Comparison of ENCODE assay signal across 10 cellular contexts in genomic region chr18:72181241-72181764, GRCh38.
DNase-seq lines count a peak whose midpoint lies in the region; ATAC-seq and TF ChIP-seq lines count a peak whose summit lies in the region.
"Had no signal": no experiment of that assay in that cellular context is flagged by ENCODE, and none has a peak within 500 bp of the region (broad histone marks: within the 10 kb centered on the region; RNA-seq: fewer than 3 reads in every experiment).

No MANE protein-coding gene starts in this region.

- no peak overlapping the region for H3K18ac ChIP-seq in trophoblast cell (ENCODE audit: low read length)

- H3K79me2 ChIP-seq in trophoblast cell (ENCODE audit: control insufficient read depth, insufficient read depth, low read length, poor library complexity) = no peaks in the 10 kb centered on the region

- H2AFZ ChIP-seq in trophoblast cell (ENCODE audit: insufficient read depth, low read length, poor library complexity) = no peak overlapping the region

- peak; percentile 33 for DNase-seq in epithelial cell of prostate (ENCODE audit: low read depth, low spot score)
- DNase-seq in trophoblast cell = no peak
- no peak for DNase-seq in sigmoid colon
- no peak for DNase-seq in ureter (ENCODE audit: low spot score)
- DNase-seq: amygdala, PC-3 had no signal

- peaks cover 2% of the 10 kb centered on the region for H3K9me3 ChIP-seq in trophoblast cell (ENCODE audit: insufficient read depth, low read depth, low read length)
- H3K9me3 ChIP-seq in sigmoid colon = no peaks in the 10 kb centered on the region
- H3K9me3 ChIP-seq: prostate gland had no signal

- H3K4me1 ChIP-seq in trophoblast cell (ENCODE audit: control insufficient read depth in 1 of 2, insufficient read depth in 2 of 2, low read length in 2 of 2) = no peaks in the 10 kb centered on the region
- H3K4me1 ChIP-seq in sigmoid colon = no peaks in the 10 kb centered on the region
- H3K4me1 ChIP-seq: prostate gland had no signal

- H2BK5ac ChIP-seq in trophoblast cell (ENCODE audit: low read depth, low read length, poor library complexity) = no peak overlapping the region

- no CpG with 5 or more reads among the region's 4 CpGs for WGBS in trophoblast cell (ENCODE audit: extremely low coverage, insufficient coverage, insufficient read length)
- WGBS in sigmoid colon, 2 donors = 79 to 83% methylated on average over 4 of the region's 4 CpGs

- no peak overlapping the region for H4K12ac ChIP-seq in trophoblast cell (ENCODE audit: low read depth, low read length)

- H3K4me3 ChIP-seq in trophoblast cell (ENCODE audit: low read depth, low read length) (no peak overlapping the region), sigmoid colon (no peak overlapping the region)
- H3K4me3 ChIP-seq: prostate gland had no signal

- peak; percentile 79 for ATAC-seq in GM18867 (IDR thresholded peaks at IDR 0.05; ENCODE audit: unreplicated experiment)
- peak; percentile 87 for ATAC-seq in GM21423 (IDR thresholded peaks at IDR 0.05; ENCODE audit: unreplicated experiment)
- peak; percentile 83 for ATAC-seq in HG03159 (IDR thresholded peaks at IDR 0.05; ENCODE audit: unreplicated experiment)
- ATAC-seq: PC-3 had no signal

- no peak overlapping the region for H2BK12ac ChIP-seq in trophoblast cell (ENCODE audit: low read length)

- TF ChIP-seq POLR2A in sigmoid colon (IDR thresholded peaks at IDR 0.05) = no peak

- H4K91ac ChIP-seq in trophoblast cell (ENCODE audit: low read depth, low read length) = no peak overlapping the region

- H3K27me3 ChIP-seq in trophoblast cell (ENCODE audit: insufficient read depth, low read length) (no peaks in the 10 kb centered on the region), sigmoid colon (no peaks in the 10 kb centered on the region)

- peak overlapping the region; percentile 26 for H3K27ac ChIP-seq in epithelial cell of prostate
- no peak overlapping the region for H3K27ac ChIP-seq in trophoblast cell (ENCODE audit: low read depth, low read length)
- no peak overlapping the region for H3K27ac ChIP-seq in sigmoid colon
- H3K27ac ChIP-seq: prostate gland had no signal

- TF ChIP-seq CTCF in sigmoid colon (IDR thresholded peaks at IDR 0.05) = no peak

- H3K79me1 ChIP-seq in trophoblast cell (ENCODE audit: low read length) = no peaks in the 10 kb centered on the region

- H3K36me3 ChIP-seq in trophoblast cell (ENCODE audit: control insufficient read depth in 1 of 2, insufficient read depth in 2 of 2, low read length in 2 of 2) (no peaks in the 10 kb centered on the region), sigmoid colon (no peaks in the 10 kb centered on the region)
- H3K36me3 ChIP-seq: prostate gland had no signal

- no peak overlapping the region for H2AK5ac ChIP-seq in trophoblast cell (ENCODE audit: low read length)

- H3K23ac ChIP-seq in trophoblast cell (ENCODE audit: low read length) = no peak overlapping the region

- H3K9ac ChIP-seq in trophoblast cell (ENCODE audit: low read length) = no peak overlapping the region

- intact Hi-C loops in sigmoid colon (cut with DNase I) = no loop called here

- TF ChIP-seq EP300 in sigmoid colon (IDR thresholded peaks at IDR 0.05) = no peak

- no peak overlapping the region for H3K14ac ChIP-seq in trophoblast cell (ENCODE audit: low read length)

- H3K4me2 ChIP-seq in trophoblast cell (ENCODE audit: low read length) = no peak overlapping the region

- no peak overlapping the region for H2BK120ac ChIP-seq in trophoblast cell (ENCODE audit: insufficient read depth, low read length, poor library complexity)

- no peak overlapping the region for H4K8ac ChIP-seq in trophoblast cell (ENCODE audit: low read depth, low read length)

- no peak overlapping the region for H3K4ac ChIP-seq in trophoblast cell (ENCODE audit: low read depth, low read length)
